Comparison of ENCODE assay signal across 20 cellular contexts in the genomic region with DNA sequence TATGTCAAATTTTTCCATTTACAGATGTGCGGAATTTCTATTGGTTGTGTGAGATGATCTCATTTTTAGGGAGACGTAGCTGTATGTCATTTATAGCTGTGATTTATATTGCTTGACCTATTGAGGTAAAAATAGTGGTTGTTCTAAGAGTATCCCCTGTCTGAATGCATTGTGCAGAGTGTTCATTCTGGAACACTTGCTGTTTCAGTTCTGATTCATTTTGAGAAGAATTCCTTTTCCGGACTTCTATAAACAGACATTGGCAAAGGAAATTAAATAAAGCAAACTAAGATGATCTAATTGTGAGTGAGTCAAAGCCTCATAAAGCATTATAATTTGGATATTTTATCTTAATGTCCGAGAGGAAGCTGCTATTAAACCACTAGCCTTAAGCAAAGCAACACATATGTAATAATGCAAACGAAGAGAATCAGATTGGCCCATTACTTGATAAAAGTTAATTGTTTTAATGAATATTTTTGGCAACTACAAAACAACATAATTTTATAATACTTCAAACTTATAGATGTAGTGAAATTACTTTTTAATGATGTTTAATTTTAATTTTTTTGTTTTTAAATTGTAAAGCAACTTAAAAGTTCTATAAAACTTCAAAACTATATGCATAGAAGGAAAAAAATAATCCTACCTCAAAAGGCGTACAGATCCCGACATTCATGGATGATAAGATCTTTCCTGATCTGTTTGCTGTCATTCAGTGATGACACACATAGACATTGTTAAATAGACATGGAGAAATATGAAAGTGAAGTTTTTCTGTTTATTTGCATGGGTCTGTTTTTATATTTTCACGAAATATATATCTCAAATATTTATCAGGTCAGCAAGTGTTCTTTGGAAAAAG.
A peak's percentile ranks its signal among the peaks of the same experiment; 100 is the strongest.
DNase-seq lines count a peak whose midpoint lies in the region; ATAC-seq, FAIRE-seq and TF ChIP-seq lines count a peak whose summit lies in the region.
"Had no signal": no experiment of that assay in that cellular context is flagged by ENCODE, and none has a peak within 500 bp of the region (broad histone marks: within the 10 kb centered on the region; RNA-seq: fewer than 3 reads in every experiment).

No MANE protein-coding gene starts in this region.

- no peaks in the 10 kb centered on the region for H3K27me3 ChIP-seq in AG04450 (ENCODE audit: control insufficient read depth, insufficient read depth, low read length)
- H3K27me3 ChIP-seq in bronchial epithelial cell (ENCODE audit: control insufficient read depth, insufficient read depth, low read length): no peaks in the 10 kb centered on the region
- H3K27me3 ChIP-seq: heart left ventricle, tibial nerve had no signal

- H3K36me3 ChIP-seq in bronchial epithelial cell (ENCODE audit: control insufficient read depth, insufficient read depth, low read length): no peaks in the 10 kb centered on the region
- no peaks in the 10 kb centered on the region for H3K36me3 ChIP-seq in kidney (ENCODE audit: control insufficient read depth in 1 of 2, insufficient read depth in 2 of 2, low read length in 2 of 2)
- H3K36me3 ChIP-seq: heart left ventricle, tibial nerve had no signal

- H3K9me3 ChIP-seq in AG04450 (ENCODE audit: control insufficient read depth, insufficient read depth, low read length): no peaks in the 10 kb centered on the region
- no peaks in the 10 kb centered on the region for H3K9me3 ChIP-seq in kidney (ENCODE audit: control insufficient read depth in 1 of 2, low read length in 2 of 2)
- H3K9me3 ChIP-seq: A549, heart left ventricle, tibial nerve had no signal

- peak; percentile 55 for DNase-seq in AG04450 (ENCODE audit: low read depth, low spot score)
- peak; percentile 25 for DNase-seq in RPMI7951 (ENCODE audit: low read depth)
- peak; percentile 44 for DNase-seq in bronchial epithelial cell (ENCODE audit: low read depth)
- no peak for DNase-seq in kidney
- no peak for DNase-seq in NCI-H2081 treated with DMSO at 0.1 percent for 48 hours (lab: John Stamatoyannopoulos, UW)
- DNase-seq in C1 segment of cervical spinal cord (lab: John Stamatoyannopoulos, UW): no peak
- DNase-seq: activated CD8-positive, alpha-beta memory T cell treated with anti-CD3 and anti-CD28 coated beads, Interleukin-2, amount 50 U/mL, for 48 hours; activated naive CD4-positive, alpha-beta T cell treated with anti-CD3 and anti-CD28 coated beads, Interleukin-2, amount 50 U/mL, for 16 hours; CD4-positive, alpha-beta memory T cell; heart left ventricle; midbrain; NCI-H187; NCI-H524 treated with DMSO at 0.1 percent for 48 hours; nucleus accumbens had no signal

- no peak overlapping the region for H3K9ac ChIP-seq in kidney (ENCODE audit: low read length in 2 of 2)

- ATAC-seq in GM18519 (IDR thresholded peaks at IDR 0.05; ENCODE audit: low FRiP score, unreplicated experiment): no peak
- ATAC-seq in GM19455 (IDR thresholded peaks at IDR 0.05; ENCODE audit: unreplicated experiment): no peak
- ATAC-seq: A549; heart left ventricle; stimulated activated effector memory CD8-positive, alpha-beta T cell treated with anti-CD3 and anti-CD28 coated beads, Interleukin-12 subunit alpha, Interleukin-12 subunit beta, amount 100 ng/mL, for 72 hours had no signal

- intact Hi-C loops in kidney (cut with DNase I): no loop called here

- POLR2A ChIA-PET in AG04450 (lab: Yijun Ruan, JAX): no interaction called here

- CTCF ChIA-PET in AG04450 (lab: Charles Lee): no interaction called here

- peaks cover 0 to 2% of the 10 kb centered on the region in 2 donors for H3K4me1 ChIP-seq in kidney (ENCODE audit: control insufficient read depth in 1 of 2, insufficient read depth in 1 of 2, low read depth in 1 of 2, low read length in 2 of 2)
- H3K4me1 ChIP-seq: A549, heart left ventricle, tibial nerve had no signal

- FAIRE-seq in bronchial epithelial cell (lab: Jason Lieb, UNC): no peak
- FAIRE-seq in kidney (lab: Jason Lieb, UNC): peak; percentile 77
- FAIRE-seq: A549 had no signal

- no peak overlapping the region for H3K4me3 ChIP-seq in AG04450 (ENCODE audit: low read depth, low read length)
- no peak overlapping the region for H3K4me3 ChIP-seq in bronchial epithelial cell (ENCODE audit: low read depth, low read length)
- H3K4me3 ChIP-seq in kidney (ENCODE audit: low read length in 2 of 2): no peak overlapping the region
- H3K4me3 ChIP-seq: A549, heart left ventricle, smooth muscle cell, tibial nerve had no signal

- H3K27ac ChIP-seq in AG04450 (ENCODE audit: low read depth, low read length): no peak overlapping the region
- H3K27ac ChIP-seq in kidney (ENCODE audit: low read depth in 2 of 2, low read length in 2 of 2): no peak overlapping the region
- H3K27ac ChIP-seq: A549, heart left ventricle, tibial nerve had no signal

- TF ChIP-seq CTCF in AG04450 (IDR thresholded peaks at IDR 0.05; ENCODE audit: low read depth, low read length) (no peak), bronchial epithelial cell (IDR thresholded peaks at IDR 0.05; ENCODE audit: insufficient read depth, low read length, severe bottlenecking) (no peak), kidney (IDR thresholded peaks at IDR 0.05; ENCODE audit: borderline replicate concordance, extremely low read depth, insufficient read depth) (no peak)

Comparison
In these comparisons a context has a peak if more than half of its experiments do, and no peak if none do; other contexts are left out.
1. DNase-seq: peak in AG04450 (single experiment), RPMI7951 (single experiment) and bronchial epithelial cell (single experiment); none in kidney (single experiment), NCI-H2081 treated with DMSO at 0.1 percent for 48 hours (single experiment) and C1 segment of cervical spinal cord (0 of 14).